In the genomic region with DNA sequence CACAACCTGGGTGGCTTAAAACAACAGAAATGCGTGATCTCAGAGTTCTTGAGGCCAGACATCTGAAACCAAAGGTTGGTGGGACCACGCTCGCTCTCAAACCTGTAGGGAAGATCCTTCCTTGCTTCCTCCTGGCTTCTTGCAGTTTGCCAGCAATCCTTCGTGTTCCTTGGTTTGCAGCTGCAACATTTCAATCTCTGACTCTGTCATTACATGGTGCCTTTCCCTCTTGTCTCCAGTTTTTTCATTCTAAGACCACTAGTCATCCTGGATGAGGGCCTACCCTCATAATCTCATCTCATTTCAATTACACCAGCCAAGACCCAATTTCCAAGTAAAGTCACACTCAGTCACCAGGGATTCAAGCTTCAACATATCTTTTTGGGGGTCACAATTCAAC, we compare ENCODE assay signal across 22 cellular contexts.
DNase-seq lines count a peak whose midpoint lies in the region; ATAC-seq, FAIRE-seq and TF ChIP-seq lines count a peak whose summit lies in the region.
"Had no signal": no experiment of that assay in that cellular context is flagged by ENCODE, and none has a peak within 500 bp of the region (broad histone marks: within the 10 kb centered on the region; RNA-seq: fewer than 3 reads in every experiment).

No MANE protein-coding gene starts in this region.

- no peak for TF ChIP-seq POLR2A in A549 (IDR thresholded peaks at IDR 0.05; ENCODE audit: low read length)

- H3K27ac ChIP-seq in A549: peak overlapping the region; percentile 85 to 93; a peak in 5 of 6 replicates
- H3K27ac ChIP-seq: KMS-11 had no signal

- H2AFZ ChIP-seq in neuron (ENCODE audit: low read depth, low read length): peak overlapping the region; percentile 63

- TF ChIP-seq RAD21 in A549 (conservative IDR thresholded peaks at IDR 0.05 in 1 of 2, IDR thresholded peaks at IDR 0.05 in 1 of 2): no peak

- ATAC-seq in A549 (no peak), GM21515 (IDR thresholded peaks at IDR 0.05; ENCODE audit: unreplicated experiment) (no peak)
- ATAC-seq: PC-3 had no signal

- WGBS in A549 (ENCODE audit: missing lambda C conversion rate): 94% methylated on average over 4 of the region's 4 CpGs

- H3K4me1 Mint-ChIP-seq in HFFc6 (ENCODE audit: low read depth) (peaks cover 54% of the 10 kb centered on the region), MCF 10A (ENCODE audit: insufficient read depth, unreplicated experiment) (peaks cover 26% of the 10 kb centered on the region)

- H3K4me2 ChIP-seq in A549: no peak overlapping the region
- H3K4me2 ChIP-seq: KMS-11 had no signal

- H3K4me3 Mint-ChIP-seq in HFFc6 (no peak overlapping the region), MCF 10A (ENCODE audit: unreplicated experiment) (no peak overlapping the region)

- peaks cover 5% of the 10 kb centered on the region; the same call in 1 of the 2 replicates for H3K9me3 Mint-ChIP-seq in HFFc6
- H3K9me3 Mint-ChIP-seq in MCF 10A (ENCODE audit: unreplicated experiment): no peaks in the 10 kb centered on the region

- no peak for DNase-seq in A549 (ENCODE audit: low read depth in 1 of 2, low spot score in 1 of 2)
- no peak for DNase-seq in HFFc6
- DNase-seq in astrocyte of the hippocampus (ENCODE audit: low read depth, low spot score): peak; percentile 5
- no peak for DNase-seq in H4 (ENCODE audit: low spot score)
- no peak for DNase-seq in stimulated activated CD4-positive, alpha-beta T cell treated with anti-CD3 and anti-CD28 coated beads, Interleukin-15, amount 100 ng/mL, for 24 hours
- no peak for DNase-seq in MCF 10A (ENCODE audit: unreplicated experiment)
- DNase-seq: BE2C, DMS53, GDM1, HCEC 1CT, MV-4-11, NCI-H1105 treated with DMSO at 0.1 percent for 48 hours, NCI-H2029 treated with DMSO at 0.1 percent for 48 hours, NCI-H446, NCI-H526 treated with DMSO at 0.1 percent for 48 hours, PC-3, SHP77 had no signal

- H3K4me3 ChIP-seq in A549 (no peak overlapping the region), neuron (ENCODE audit: low read length) (no peak overlapping the region)

- no peaks in the 10 kb centered on the region for H3K27me3 ChIP-seq in neuron (ENCODE audit: insufficient read depth, low read length)
- H3K27me3 ChIP-seq: BE2C had no signal

- intact Hi-C loops in MCF 10A (cut with micrococcal nuclease): no loop called here

- H3K27ac Mint-ChIP-seq in HFFc6 (peak overlapping the region; percentile 2; the same call in 1 of the 2 replicates), MCF 10A (ENCODE audit: low read depth, unreplicated experiment) (no peak overlapping the region)

- H3K27me3 Mint-ChIP-seq in HFFc6 (ENCODE audit: insufficient read depth) (peaks cover 2% of the 10 kb centered on the region; the same call in 1 of the 2 replicates), MCF 10A (ENCODE audit: insufficient read depth, unreplicated experiment) (no peaks in the 10 kb centered on the region)

- peaks cover 4% of the 10 kb centered on the region; the same call in 1 of the 2 replicates for H3K36me3 Mint-ChIP-seq in HFFc6 (ENCODE audit: low read depth)
- H3K36me3 Mint-ChIP-seq in MCF 10A (ENCODE audit: insufficient read depth, unreplicated experiment): peaks cover 4% of the 10 kb centered on the region

- no peak for FAIRE-seq in A549 (lab: Jason Lieb, UNC)
- FAIRE-seq: D721Med, HTR-8/SVneo had no signal

- POLR2A ChIA-PET in A549 (lab: Yijun Ruan, JAX): no interaction called here
- POLR2A ChIA-PET in MCF 10A (lab: Yijun Ruan, JAX): no interaction called here

- H3K9me3 ChIP-seq in A549 (0 out of 3 replicates have a peak, but pooled peaks cover 3% of the 10 kb centered on the region), neuron (ENCODE audit: low read length) (no peaks in the 10 kb centered on the region)
- H3K9me3 ChIP-seq: BE2C had no signal

- H3K4me1 ChIP-seq in A549 (peaks cover 31% of the 10 kb centered on the region), neuron (ENCODE audit: insufficient read depth, low read length) (peaks cover 15% of the 10 kb centered on the region)
- H3K4me1 ChIP-seq: BE2C had no signal

- TF ChIP-seq CTCF in A549 (IDR thresholded peaks at IDR 0.05) (no peak), HFFc6 (IDR thresholded peaks at IDR 0.05) (no peak), MCF 10A (IDR thresholded peaks at IDR 0.05; ENCODE audit: unreplicated experiment) (no peak)

- BruUV-seq in MCF 10A (replicated peaks; lab: Mats Ljungman, UMichigan): no TSS peak

- no peaks in the 10 kb centered on the region for H3K36me3 ChIP-seq in neuron (ENCODE audit: insufficient read depth, low read length)
- H3K36me3 ChIP-seq: BE2C had no signal

- TF ChIP-seq EP300 in A549 (IDR thresholded peaks at IDR 0.05): no peak

- CTCF ChIA-PET in A549 (lab: Yijun Ruan, JAX): no interaction called here
- CTCF ChIA-PET in MCF 10A (lab: Yijun Ruan, JAX): interaction anchor here (0.6 to 1.2 kb wide), 3 partner anchors 12 to 302 kb away, joined by 3 read pairs; no protein-coding TSS in a partner anchor

TF ChIP-seq in A549, 52 proteins besides CTCF, POLR2A, EP300 and RAD21:
- no peak for TF ChIP-seq ZNF302 (CRISPR knock-in tag; IDR thresholded peaks at IDR 0.05)
- TF ChIP-seq HES2 (IDR thresholded peaks at IDR 0.05): no peak
